ENCODE assay signal across 19 cellular contexts in genomic region chr11:104614117-104614716, GRCh38.
A peak's percentile ranks its signal among the peaks of the same experiment; 100 is the strongest.
DNase-seq lines count a peak whose midpoint lies in the region; ATAC-seq, FAIRE-seq and TF ChIP-seq lines count a peak whose summit lies in the region.
"Had no signal": no experiment of that assay in that cellular context is flagged by ENCODE, and none has a peak within 500 bp of the region (broad histone marks: within the 10 kb centered on the region; RNA-seq: fewer than 3 reads in every experiment).

No MANE protein-coding gene starts in this region.

- H3K27me3 Mint-ChIP-seq in activated CD8-positive, alpha-beta memory T cell treated with anti-CD3 and anti-CD28 coated beads, Interleukin-2, amount 10 ng/mL, durations not matched to agents 7 days and 5 days, result no peaks in the 10 kb centered on the region
- no peaks in the 10 kb centered on the region for H3K27me3 Mint-ChIP-seq in Calu3 (ENCODE audit: unreplicated experiment)
- H3K27me3 Mint-ChIP-seq: CD4-positive, alpha-beta T cell; IgD-negative memory B cell had no signal

- peaks cover 13% of the 10 kb centered on the region for H3K9me3 Mint-ChIP-seq in activated CD8-positive, alpha-beta memory T cell treated with anti-CD3 and anti-CD28 coated beads, Interleukin-2, amount 10 ng/mL, durations not matched to agents 7 days and 5 days (ENCODE audit: low read depth)
- H3K9me3 Mint-ChIP-seq in Calu3 (ENCODE audit: low read depth, unreplicated experiment), result peaks cover 2% of the 10 kb centered on the region

- no peak for TF ChIP-seq CTCF in 22Rv1 (IDR thresholded peaks at IDR 0.05)
- no peak for TF ChIP-seq CTCF in Calu3 (IDR thresholded peaks at IDR 0.05; ENCODE audit: unreplicated experiment)

- H3K36me3 Mint-ChIP-seq in activated CD8-positive, alpha-beta memory T cell treated with anti-CD3 and anti-CD28 coated beads, Interleukin-2, amount 10 ng/mL, durations not matched to agents 7 days and 5 days, result peaks cover 36% of the 10 kb centered on the region
- no peaks in the 10 kb centered on the region for H3K36me3 Mint-ChIP-seq in Calu3 (ENCODE audit: insufficient read depth, unreplicated experiment)
- H3K36me3 Mint-ChIP-seq: IgD-negative memory B cell had no signal

- no TSS peak for BruUV-seq in Calu3 (replicated peaks; lab: Mats Ljungman, UMichigan)

- H3K27ac Mint-ChIP-seq in activated CD8-positive, alpha-beta memory T cell treated with anti-CD3 and anti-CD28 coated beads, Interleukin-2, amount 10 ng/mL, durations not matched to agents 7 days and 5 days, result peak overlapping the region; percentile 58
- H3K27ac Mint-ChIP-seq in Calu3 (ENCODE audit: unreplicated experiment), result no peak overlapping the region
- H3K27ac Mint-ChIP-seq: CD4-positive, alpha-beta T cell; H9; IgD-negative memory B cell had no signal

- H3K4me3 Mint-ChIP-seq in activated CD8-positive, alpha-beta memory T cell treated with anti-CD3 and anti-CD28 coated beads, Interleukin-2, amount 10 ng/mL, durations not matched to agents 7 days and 5 days, result no peak overlapping the region
- H3K4me3 Mint-ChIP-seq in Calu3 (ENCODE audit: low read depth, unreplicated experiment), result no peak overlapping the region
- H3K4me3 Mint-ChIP-seq: CD4-positive, alpha-beta T cell; H9; IgD-negative memory B cell had no signal

- peak; percentile 63 for FAIRE-seq in G401.6 (lab: Jason Lieb, UNC)
- FAIRE-seq: A549, H1, HepG2 had no signal

- peaks cover 36% of the 10 kb centered on the region for H3K4me1 Mint-ChIP-seq in activated CD8-positive, alpha-beta memory T cell treated with anti-CD3 and anti-CD28 coated beads, Interleukin-2, amount 10 ng/mL, durations not matched to agents 7 days and 5 days
- peaks cover 8% of the 10 kb centered on the region for H3K4me1 Mint-ChIP-seq in Calu3 (ENCODE audit: low read depth, unreplicated experiment)

- intact Hi-C loops in Calu3 (cut with micrococcal nuclease; ENCODE audit: unreplicated experiment), result no loop called here
- intact Hi-C loops in cardiac septum (cut with DNase I), result loop anchor here (10.0 kb wide), 1 partner anchor 359 kb away; no protein-coding TSS in a partner anchor

- no peak for DNase-seq in activated CD8-positive, alpha-beta memory T cell treated with anti-CD3 and anti-CD28 coated beads, Interleukin-2, amount 10 ng/mL, durations not matched to agents 7 days and 5 days
- DNase-seq in activated CD8-positive, alpha-beta memory T cell treated with anti-CD3 and anti-CD28 coated beads for 24 hours, result no peak
- DNase-seq in astrocyte of the hippocampus (ENCODE audit: low read depth, low spot score) (peak; percentile 21), Calu3 (no peak), cardiac septum (ENCODE audit: low spot score) (no peak)
- DNase-seq: AML-193; Caco-2; CD4-positive, alpha-beta T cell; DMS153; DMS79; GF-D8; H9 had no signal

- ATAC-seq in activated CD8-positive, alpha-beta memory T cell treated with anti-CD3 and anti-CD28 coated beads, Interleukin-2, amount 10 ng/mL, durations not matched to agents 7 days and 5 days, result peak; percentile 18
- ATAC-seq: A549, HepG2 had no signal

- CTCF ChIA-PET in activated CD8-positive, alpha-beta memory T cell treated with anti-CD3 and anti-CD28 coated beads, Interleukin-2, amount 10 ng/mL, durations not matched to agents 7 days and 5 days (lab: Charles Lee), result interaction anchor here (1.2 kb wide), 1 partner anchor 87 kb away, joined by 3 read pairs; no protein-coding TSS in a partner anchor
- CTCF ChIA-PET in Calu3 (lab: Charles Lee), result no interaction called here

- H3K27ac ChIP-seq in 22Rv1, result 0 out of 2 replicates have a peak overlapping the region, but pooled peaks have one; percentile 16
- H3K27ac ChIP-seq: A549, C4-2B had no signal
